Comparison of ENCODE assay signal across 1 cellular context in the genomic region with DNA sequence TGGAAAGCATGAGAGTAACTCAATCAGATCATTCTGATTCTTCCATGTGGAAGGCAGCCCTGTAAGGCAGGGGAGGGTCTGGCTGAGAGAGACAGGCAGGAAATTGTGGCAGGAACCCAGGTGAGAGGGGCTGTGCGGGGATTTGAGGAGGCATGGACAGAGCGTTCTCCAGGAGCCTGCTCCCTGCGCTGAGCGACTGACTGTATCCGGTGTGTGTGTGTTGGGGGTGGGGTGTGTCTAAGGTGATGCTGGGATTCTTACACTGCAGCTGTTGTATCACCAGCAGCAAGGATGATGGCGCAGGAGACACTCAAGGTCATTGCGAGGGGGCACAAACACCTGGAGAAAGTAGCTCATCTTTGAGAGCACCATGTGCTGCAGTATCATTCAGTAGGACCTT.
TF ChIP-seq lines count a peak whose summit lies in the region.

No MANE protein-coding gene starts in this region.

TF ChIP-seq in IMR-90, 13 proteins besides CTCF, POLR2A, EP300 and RAD21 (continued from another document):
- TF ChIP-seq USF2 (IDR thresholded peaks at IDR 0.05; ENCODE audit: low read depth, low read length) (no peak), CHD1 (IDR thresholded peaks at IDR 0.05; ENCODE audit: low read depth, low read length) (no peak), MXI1 (IDR thresholded peaks at IDR 0.05; ENCODE audit: borderline replicate concordance, low read depth, low read length) (no peak), CEBPB (IDR thresholded peaks at IDR 0.05; ENCODE audit: low read depth, low read length) (no peak), SMC3 (IDR thresholded peaks at IDR 0.05; ENCODE audit: low read depth, low read length) (no peak), RCOR1 (IDR thresholded peaks at IDR 0.05; ENCODE audit: insufficient replicate concordance, low read length) (no peak)
